ENCODE assay signal across 9 cellular contexts in the genomic region with DNA sequence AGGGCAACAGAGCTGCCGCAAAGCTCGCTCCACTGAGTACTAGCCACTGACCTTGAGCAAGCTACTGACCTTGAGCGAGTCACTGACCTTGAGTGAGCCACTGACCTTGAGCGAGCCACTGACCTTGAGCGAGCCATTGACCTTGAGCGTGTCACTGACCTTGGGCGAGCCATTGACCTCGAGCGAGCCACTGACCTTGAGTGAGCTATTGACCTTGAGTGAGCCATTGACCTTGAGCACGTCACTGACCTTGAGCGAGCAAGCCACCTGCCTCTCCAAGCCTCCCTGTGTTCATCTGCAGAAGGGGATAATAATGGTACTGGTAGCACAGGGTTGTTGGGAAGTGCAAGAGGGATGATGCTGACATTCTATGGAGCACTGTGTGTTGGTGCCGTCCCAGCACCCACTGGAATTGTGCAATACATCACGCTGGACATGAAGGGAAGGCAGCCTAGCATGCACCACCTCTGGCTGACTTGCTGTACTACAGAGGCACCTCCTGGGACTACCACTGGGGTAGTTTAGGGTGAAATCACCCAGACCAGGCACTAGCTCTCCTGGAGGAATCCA.
A peak's percentile ranks its signal among the peaks of the same experiment; 100 is the strongest.
DNase-seq lines count a peak whose midpoint lies in the region; ATAC-seq and TF ChIP-seq lines count a peak whose summit lies in the region.
"Had no signal": no experiment of that assay in that cellular context is flagged by ENCODE, and none has a peak within 500 bp of the region (broad histone marks: within the 10 kb centered on the region; RNA-seq: fewer than 3 reads in every experiment).

No MANE protein-coding gene starts in this region.

- H3K4me1 ChIP-seq in right cardiac atrium (ENCODE audit: control insufficient read depth, insufficient read depth, low read length) (no peaks in the 10 kb centered on the region), PC-3 (ENCODE audit: insufficient read depth, low read length) (no peaks in the 10 kb centered on the region)

- no peaks in the 10 kb centered on the region for H3K36me3 Mint-ChIP-seq in activated T-cell treated with anti-CD3 and anti-CD28 coated beads, Interleukin-2, amount 50 U/mL, for 4 hours (ENCODE audit: insufficient read depth)

- 79% methylated on average over 13 of the region's 13 CpGs for WGBS in right cardiac atrium

- H3K36me3 ChIP-seq in PC-3 (ENCODE audit: low read depth, low read length), result no peaks in the 10 kb centered on the region

- H3K9me2 ChIP-seq in PC-3 (replicated peaks; ENCODE audit: low read length), result no peaks in the 10 kb centered on the region

- H2AFZ ChIP-seq in PC-3 (ENCODE audit: low read length), result no peak overlapping the region

- H3K4me1 Mint-ChIP-seq in activated T-cell treated with anti-CD3 and anti-CD28 coated beads, Interleukin-2, amount 50 U/mL, for 4 hours (ENCODE audit: low read depth), result no peaks in the 10 kb centered on the region

- H3K4me3 Mint-ChIP-seq in activated T-cell treated with anti-CD3 and anti-CD28 coated beads, Interleukin-2, amount 50 U/mL, for 4 hours, result no peak overlapping the region

- H3K4me3 ChIP-seq in right cardiac atrium (ENCODE audit: low read length), result no peak overlapping the region
- no peak overlapping the region for H3K4me3 ChIP-seq in PC-3 (ENCODE audit: low read length)
- no peak overlapping the region for H3K4me3 ChIP-seq in fibroblast of pulmonary artery (replicated peaks; ENCODE audit: low read depth, low read length)

- H3K27ac ChIP-seq in right cardiac atrium (ENCODE audit: low read length), result no peak overlapping the region
- no peak overlapping the region for H3K27ac ChIP-seq in PC-3 (ENCODE audit: low read length)

- H3K9me3 ChIP-seq in right cardiac atrium (ENCODE audit: control insufficient read depth, low read length) (no peaks in the 10 kb centered on the region), PC-3 (ENCODE audit: low read length) (no peaks in the 10 kb centered on the region)

- no peaks in the 10 kb centered on the region for H3K9me3 Mint-ChIP-seq in activated T-cell treated with anti-CD3 and anti-CD28 coated beads, Interleukin-2, amount 50 U/mL, for 4 hours

- POLR2A ChIA-PET in PC-3 (lab: Charles Lee; ENCODE audit: unreplicated experiment), result no interaction called here

- no peaks in the 10 kb centered on the region for H3K27me3 Mint-ChIP-seq in activated T-cell treated with anti-CD3 and anti-CD28 coated beads, Interleukin-2, amount 50 U/mL, for 4 hours (ENCODE audit: low read depth)

- no peaks in the 10 kb centered on the region for H4K20me1 ChIP-seq in PC-3 (ENCODE audit: low read length)

- CTCF ChIA-PET in PC-3 (lab: Charles Lee), result no interaction called here

- no peak overlapping the region for H3K4me2 ChIP-seq in PC-3 (ENCODE audit: low read length)

- no TSS peak for BruUV-seq in PC-3 (replicated peaks; lab: Mats Ljungman, UMichigan)

- ATAC-seq in right cardiac atrium (no peak), left cardiac atrium (no peak), PC-3 (peak; percentile 62), HG02588 (IDR thresholded peaks at IDR 0.05; ENCODE audit: unreplicated experiment) (no peak), GM19463 (IDR thresholded peaks at IDR 0.05; ENCODE audit: unreplicated experiment) (no peak)
- ATAC-seq in activated T-cell treated with anti-CD3 and anti-CD28 coated beads, Interleukin-2, amount 50 U/mL, for 4 hours, result no peak

- DNase-seq in right cardiac atrium (peak in 2 of 3 donors; percentile 56 to 62), left cardiac atrium (no peak), PC-3 (peak; percentile 59), fibroblast of pulmonary artery (ENCODE audit: low read depth) (peak; percentile 28), activated gamma-delta T cell (lab: John Stamatoyannopoulos, UW) (no peak)
- no peak for DNase-seq in activated T-cell treated with anti-CD3 and anti-CD28 coated beads, Interleukin-2, amount 50 U/mL, for 4 hours
- DNase-seq: NCI-H2081 had no signal

- H3K79me2 ChIP-seq in PC-3 (ENCODE audit: low read length), result no peaks in the 10 kb centered on the region

- peak; percentile 60 for TF ChIP-seq CTCF in PC-3 (conservative IDR thresholded peaks at IDR 0.05; ENCODE audit: low read depth, low read length)
- TF ChIP-seq CTCF in fibroblast of pulmonary artery (IDR thresholded peaks at IDR 0.05; ENCODE audit: low read length, missing control alignments), result peak; percentile 13

- H3K27me3 ChIP-seq in right cardiac atrium (ENCODE audit: control insufficient read depth, insufficient read depth) (no peaks in the 10 kb centered on the region), PC-3 (ENCODE audit: low read length) (peaks cover 30% of the 10 kb centered on the region)

- no peaks in the 10 kb centered on the region for H3F3A ChIP-seq in PC-3 (ENCODE audit: low read length, unreplicated experiment)

- intact Hi-C loops in right cardiac atrium (cut with DNase I) (no loop called here), left cardiac atrium (cut with DNase I) (no loop called here), PC-3 (cut with micrococcal nuclease) (no loop called here)

- no peak overlapping the region for H3K9ac ChIP-seq in PC-3 (ENCODE audit: low read length)

Comparison
In these comparisons a context has a peak if more than half of its experiments do, and no peak if none do; other contexts are left out.
1. DNase-seq: peak in right cardiac atrium (2 of 3), PC-3 (single experiment) and fibroblast of pulmonary artery (single experiment); none in left cardiac atrium (single experiment), activated T-cell treated with anti-CD3 and anti-CD28 coated beads, Interleukin-2, amount 50 U/mL, for 4 hours (single experiment) and activated gamma-delta T cell (single experiment).